ENCODE assay signal across 9 cellular contexts in the genomic region with DNA sequence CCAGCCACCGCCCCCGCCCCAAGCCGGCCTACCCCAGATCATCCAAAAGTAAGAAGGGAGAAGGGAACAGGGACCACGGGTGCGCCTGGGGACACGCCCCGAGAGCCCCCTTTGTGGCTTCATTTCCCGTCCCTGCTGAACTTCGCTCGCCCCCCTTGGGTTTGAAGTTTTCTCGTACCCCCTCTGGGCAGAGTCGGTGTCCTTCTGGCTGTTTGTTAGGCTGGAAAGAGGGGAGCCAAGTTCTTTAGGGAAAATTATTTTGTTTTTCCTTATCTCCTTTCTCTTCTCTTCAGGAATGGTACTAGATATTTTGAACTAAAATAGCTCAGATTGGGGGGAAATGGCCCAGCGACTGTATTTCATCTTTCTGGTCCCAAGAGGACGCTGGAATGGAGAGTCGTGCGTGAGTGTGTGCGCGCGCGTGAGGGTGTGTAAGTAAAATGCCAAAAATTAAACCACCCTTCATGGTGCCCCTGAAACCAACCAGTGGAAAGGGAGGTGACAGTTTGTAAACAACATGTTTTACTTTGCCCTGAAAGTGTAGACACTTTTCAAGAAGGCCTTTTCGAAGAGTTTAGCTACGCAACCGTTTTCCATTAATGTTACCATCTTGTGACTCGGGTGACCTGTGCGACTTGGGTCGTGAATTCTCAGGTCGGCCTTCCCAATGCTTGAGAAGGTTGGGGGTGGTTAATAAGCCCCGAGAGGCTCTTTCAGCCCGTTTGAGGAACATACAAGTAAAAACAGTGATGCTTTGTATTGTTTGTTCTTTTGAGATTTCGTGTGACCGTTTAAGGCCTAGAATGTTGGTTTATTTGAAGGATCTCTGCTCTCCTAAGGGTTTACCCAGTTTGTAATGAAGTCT. TPM values are rescaled to one million over a fixed set of nuclear protein-coding genes. Genes with fewer than 3 reads are reported as not detected.
DNase-seq lines count a peak whose midpoint lies in the region; ATAC-seq and TF ChIP-seq lines count a peak whose summit lies in the region.
"Had no signal": no experiment of that assay in that cellular context is flagged by ENCODE, and none has a peak within 500 bp of the region (broad histone marks: within the 10 kb centered on the region; RNA-seq: fewer than 3 reads in every experiment).

No MANE protein-coding gene starts in this region.

- H3K4me3 Mint-ChIP-seq in T-helper 2 cell treated with Interferon-gamma antibody and Interleukin-4, amounts not matched to agents 5 μg/mL and 100 μg/mL, for 36 hours: peak overlapping the region; percentile 61
- H3K4me3 Mint-ChIP-seq in activated CD4-positive, alpha-beta memory T cell treated with anti-CD3 and anti-CD28 coated beads for 36 hours: peak overlapping the region; percentile 48

- peaks cover 23% of the 10 kb centered on the region for H3K4me1 Mint-ChIP-seq in T-helper 2 cell treated with Interferon-gamma antibody and Interleukin-4, amounts not matched to agents 5 μg/mL and 100 μg/mL, for 36 hours (ENCODE audit: low read depth)
- peaks cover 25% of the 10 kb centered on the region for H3K4me1 Mint-ChIP-seq in activated CD4-positive, alpha-beta memory T cell treated with anti-CD3 and anti-CD28 coated beads for 36 hours (ENCODE audit: low read depth)

- POLR2A ChIA-PET in activated CD4-positive, alpha-beta memory T cell treated with anti-CD3 and anti-CD28 coated beads for 36 hours (lab: Charles Lee): no interaction called here

- no peak for DNase-seq in T-helper 2 cell treated with Interferon-gamma antibody and Interleukin-4, amounts not matched to agents 5 μg/mL and 100 μg/mL, for 36 hours (ENCODE audit: low spot score)
- DNase-seq in T-helper 2 cell: no peak
- DNase-seq in activated CD4-positive, alpha-beta memory T cell treated with anti-CD3 and anti-CD28 coated beads for 36 hours: no peak
- no peak for DNase-seq in NCI-H2107 (lab: John Stamatoyannopoulos, UW)
- no peak for DNase-seq in GM13977 (ENCODE audit: low spot score)
- DNase-seq: NCI-H1048 had no signal

- TF ChIP-seq CTCF in GM13977 (IDR thresholded peaks at IDR 0.05; ENCODE audit: extremely low read depth, insufficient read depth, missing control alignments): no peak

- no peak overlapping the region for H3K9ac ChIP-seq in iPS-18a (ENCODE audit: low read length)
- peak overlapping the region in 1 of 5 donors; percentile 39 for H3K9ac ChIP-seq in subcutaneous abdominal adipose tissue (ENCODE audit: low read length in 5 of 5)

- H3K9me3 Mint-ChIP-seq in T-helper 2 cell treated with Interferon-gamma antibody and Interleukin-4, amounts not matched to agents 5 μg/mL and 100 μg/mL, for 36 hours: no peaks in the 10 kb centered on the region
- no peaks in the 10 kb centered on the region for H3K9me3 Mint-ChIP-seq in activated CD4-positive, alpha-beta memory T cell treated with anti-CD3 and anti-CD28 coated beads for 36 hours

- no peak for ATAC-seq in HG03342 (IDR thresholded peaks at IDR 0.05; ENCODE audit: unreplicated experiment)

- peaks cover 77% of the 10 kb centered on the region for H3K27me3 Mint-ChIP-seq in T-helper 2 cell treated with Interferon-gamma antibody and Interleukin-4, amounts not matched to agents 5 μg/mL and 100 μg/mL, for 36 hours (ENCODE audit: low read depth)
- peaks cover 56% of the 10 kb centered on the region for H3K27me3 Mint-ChIP-seq in activated CD4-positive, alpha-beta memory T cell treated with anti-CD3 and anti-CD28 coated beads for 36 hours

- H3K4me3 ChIP-seq in iPS-18a (ENCODE audit: low read length) (peak overlapping the region; percentile 75), subcutaneous abdominal adipose tissue (ENCODE audit: low read depth in 1 of 5, low read length in 5 of 5) (peak overlapping the region in 4 of 5 donors; percentile 7 to 78 (median 56))

- H3K4me1 ChIP-seq in iPS-18a (ENCODE audit: control insufficient read depth, low read depth, low read length): peaks cover 42% of the 10 kb centered on the region
- H3K4me1 ChIP-seq in subcutaneous abdominal adipose tissue (ENCODE audit: control insufficient read depth in 5 of 5, insufficient read depth in 5 of 5, low read length in 5 of 5): peaks cover 0 to 22% (median 18%) of the 10 kb centered on the region in 5 donors

- H3K36me3 ChIP-seq in iPS-18a (ENCODE audit: control insufficient read depth, low read depth, low read length): no peaks in the 10 kb centered on the region
- no peaks in the 10 kb centered on the region for H3K36me3 ChIP-seq in subcutaneous abdominal adipose tissue (ENCODE audit: control insufficient read depth in 5 of 5, insufficient read depth in 5 of 5, low read length in 5 of 5)

- intact Hi-C loops in activated CD4-positive, alpha-beta memory T cell treated with anti-CD3 and anti-CD28 coated beads for 36 hours (cut with micrococcal nuclease): no loop called here

- CTCF ChIA-PET in activated CD4-positive, alpha-beta memory T cell treated with anti-CD3 and anti-CD28 coated beads for 36 hours (lab: Charles Lee): interaction anchor here (0.6 to 1.4 kb wide), 2 partner anchors 27 to 43 kb away, joined by 3 to 9 read pairs; no protein-coding TSS in a partner anchor

- in situ Hi-C loops in GM13977 (cut with MboI; ENCODE audit: low pct_unique_long_range_greater_than_20kb, low sequenced_read_pairs, unreplicated experiment): no loop called here

- H3K27me3 ChIP-seq in iPS-18a (ENCODE audit: control insufficient read depth, insufficient read depth, low read length) (peaks cover 59% of the 10 kb centered on the region), subcutaneous abdominal adipose tissue (ENCODE audit: control insufficient read depth in 5 of 5, insufficient read depth in 4 of 5, low read length in 5 of 5) (peaks cover 31 to 52% (median 37%) of the 10 kb centered on the region in 5 donors)

- H3K36me3 Mint-ChIP-seq in T-helper 2 cell treated with Interferon-gamma antibody and Interleukin-4, amounts not matched to agents 5 μg/mL and 100 μg/mL, for 36 hours (ENCODE audit: low read depth): peaks cover 3% of the 10 kb centered on the region
- no peaks in the 10 kb centered on the region for H3K36me3 Mint-ChIP-seq in activated CD4-positive, alpha-beta memory T cell treated with anti-CD3 and anti-CD28 coated beads for 36 hours

- H3K9me3 ChIP-seq in iPS-18a (ENCODE audit: control insufficient read depth, low read depth, low read length) (no peaks in the 10 kb centered on the region), subcutaneous abdominal adipose tissue (ENCODE audit: control insufficient read depth in 5 of 5, low read length in 5 of 5) (no peaks in the 10 kb centered on the region)

- no peak overlapping the region for H3K27ac Mint-ChIP-seq in T-helper 2 cell treated with Interferon-gamma antibody and Interleukin-4, amounts not matched to agents 5 μg/mL and 100 μg/mL, for 36 hours
- H3K27ac Mint-ChIP-seq in activated CD4-positive, alpha-beta memory T cell treated with anti-CD3 and anti-CD28 coated beads for 36 hours: no peak overlapping the region

- no peak overlapping the region for H3K27ac ChIP-seq in iPS-18a (ENCODE audit: low read length)
- no peak overlapping the region for H3K27ac ChIP-seq in subcutaneous abdominal adipose tissue (ENCODE audit: low read depth, low read length)

RNA-seq across cellular contexts. Expression of gene RBM20, which starts 0.7 kb away (rescaled TPM):
- total RNA-seq in activated CD4-positive, alpha-beta memory T cell treated with anti-CD3 and anti-CD28 coated beads for 36 hours: not detected
